In the genomic region with DNA sequence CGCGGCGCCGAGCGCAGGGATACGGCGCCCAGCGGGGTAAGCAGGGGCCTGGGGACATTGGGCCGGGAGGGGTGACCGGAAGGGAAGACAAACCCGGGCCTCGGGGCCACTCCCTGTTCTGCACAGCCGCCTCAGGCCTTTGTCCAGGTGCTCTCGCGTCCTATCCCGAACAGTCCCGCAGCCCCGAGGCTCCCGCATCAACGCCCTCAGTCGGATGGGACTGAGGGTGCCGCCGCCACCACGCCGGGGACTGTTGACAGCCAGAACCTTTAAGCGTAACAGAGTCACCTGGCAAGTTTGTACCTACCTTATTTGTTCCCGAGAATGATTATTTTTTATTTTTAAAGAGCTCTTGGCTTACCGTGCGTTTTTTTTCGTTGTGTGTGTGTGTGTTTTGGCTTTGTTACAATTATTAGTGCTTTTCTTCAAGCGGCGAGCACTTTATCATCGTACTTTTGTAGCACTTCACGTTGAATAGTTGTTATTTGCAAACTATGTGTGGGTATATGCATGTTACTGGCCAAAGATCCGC, we compare ENCODE assay signal across 8 cellular contexts. TPM values are rescaled to one million over a fixed set of nuclear protein-coding genes. Genes with fewer than 3 reads are reported as not detected.
DNase-seq lines count a peak whose midpoint lies in the region; ATAC-seq and TF ChIP-seq lines count a peak whose summit lies in the region.

No MANE protein-coding gene starts in this region.

- H3K9me3 ChIP-seq in CD4-positive, alpha-beta memory T cell (ENCODE audit: control insufficient read depth in 1 of 2, low read length in 2 of 2), result no peaks in the 10 kb centered on the region
- H3K9me3 ChIP-seq in HUES48 (ENCODE audit: control insufficient read depth, insufficient read depth, low read length), result no peaks in the 10 kb centered on the region

- H3K9me3 Mint-ChIP-seq in CD4-positive, alpha-beta memory T cell, result no peaks in the 10 kb centered on the region
- H3K9me3 Mint-ChIP-seq in activated B cell treated with CpG ODN at 0.5 μM for 24 hours (no peaks in the 10 kb centered on the region), glutamatergic neuron (ENCODE audit: unreplicated experiment) (peaks cover 16% of the 10 kb centered on the region)

- H3K27me3 Mint-ChIP-seq in CD4-positive, alpha-beta memory T cell, result no peaks in the 10 kb centered on the region
- H3K27me3 Mint-ChIP-seq in activated B cell treated with CpG ODN at 0.5 μM for 24 hours (no peaks in the 10 kb centered on the region), glutamatergic neuron (ENCODE audit: unreplicated experiment) (peaks cover 3% of the 10 kb centered on the region)

- peak overlapping the region; percentile 95 for H3K9ac ChIP-seq in HUES48 (ENCODE audit: low read depth, low read length)

- peak overlapping the region; percentile 81 for H3K27ac ChIP-seq in CD4-positive, alpha-beta memory T cell (ENCODE audit: low read depth, low read length)
- peak overlapping the region; percentile 97 for H3K27ac ChIP-seq in HUES48 (ENCODE audit: low read depth, low read length)

- peak overlapping the region; percentile 84 for H3K4me3 ChIP-seq in CD4-positive, alpha-beta memory T cell (ENCODE audit: low read length in 2 of 2)
- H3K4me3 ChIP-seq in HUES48 (ENCODE audit: low read depth, low read length), result peak overlapping the region; percentile 85
- peak overlapping the region; percentile 89 for H3K4me3 ChIP-seq in retinal pigment epithelial cell (ENCODE audit: low read length)

- peak in 1 of 5 donors; percentile 46 for DNase-seq in CD4-positive, alpha-beta memory T cell
- no peak for DNase-seq in activated B cell treated with CpG ODN at 0.5 μM for 24 hours
- DNase-seq in glutamatergic neuron, result no peak
- DNase-seq in retinal pigment epithelial cell (ENCODE audit: low read depth), result no peak
- DNase-seq in midbrain (lab: John Stamatoyannopoulos, UW), result no peak
- no peak for DNase-seq in stimulated activated CD4-positive, alpha-beta T cell treated with anti-CD3 and anti-CD28 coated beads, Interleukin-1b, Interleukin-23, amount 100 ng/mL, for 48 hours

- CTCF ChIA-PET in CD4-positive, alpha-beta memory T cell (lab: Charles Lee; ENCODE audit: partially characterized antibody), result interaction anchor here (1.0 to 1.7 kb wide), 4 partner anchors 16 to 45 kb away, joined by 3 to 5 read pairs (median 4); no protein-coding TSS in a partner anchor
- CTCF ChIA-PET in activated B cell treated with CpG ODN at 0.5 μM for 24 hours (lab: Charles Lee), result no interaction called here

- H3K27me3 ChIP-seq in CD4-positive, alpha-beta memory T cell (ENCODE audit: insufficient read depth, low read length), result no peaks in the 10 kb centered on the region
- H3K27me3 ChIP-seq in HUES48 (ENCODE audit: control insufficient read depth, insufficient read depth, low read length), result no peaks in the 10 kb centered on the region

- no peak for TF ChIP-seq CTCF in activated B cell treated with CpG ODN at 0.5 μM for 24 hours (IDR thresholded peaks at IDR 0.05)
- TF ChIP-seq CTCF in glutamatergic neuron (IDR thresholded peaks at IDR 0.05; ENCODE audit: partially characterized antibody, unreplicated experiment), result no peak
- TF ChIP-seq CTCF in retinal pigment epithelial cell (conservative IDR thresholded peaks at IDR 0.05; ENCODE audit: low read depth, low read length), result no peak

- peaks cover 12 to 42% of the 10 kb centered on the region in 2 donors for H3K36me3 Mint-ChIP-seq in CD4-positive, alpha-beta memory T cell
- H3K36me3 Mint-ChIP-seq in activated B cell treated with CpG ODN at 0.5 μM for 24 hours (ENCODE audit: low read depth) (peaks cover 36% of the 10 kb centered on the region), glutamatergic neuron (ENCODE audit: unreplicated experiment) (no peaks in the 10 kb centered on the region)

- peaks cover 51% of the 10 kb centered on the region for H3K4me1 ChIP-seq in CD4-positive, alpha-beta memory T cell (ENCODE audit: insufficient read depth, low read length)
- H3K4me1 ChIP-seq in HUES48 (ENCODE audit: control insufficient read depth, insufficient read depth, low read length), result peaks cover 5% of the 10 kb centered on the region; the same call in 1 of the 2 replicates

- peak overlapping the region; percentile 87 to 98 (median 92) for H3K4me3 Mint-ChIP-seq in CD4-positive, alpha-beta memory T cell
- H3K4me3 Mint-ChIP-seq in activated B cell treated with CpG ODN at 0.5 μM for 24 hours (peak overlapping the region; percentile 89), glutamatergic neuron (ENCODE audit: unreplicated experiment) (peak overlapping the region; percentile 98)

- H3K4me1 Mint-ChIP-seq in CD4-positive, alpha-beta memory T cell, result peaks cover 30 to 74% (median 55%) of the 10 kb centered on the region in 4 donors
- peaks cover 55% of the 10 kb centered on the region for H3K4me1 Mint-ChIP-seq in activated B cell treated with CpG ODN at 0.5 μM for 24 hours
- peaks cover 34% of the 10 kb centered on the region for H3K4me1 Mint-ChIP-seq in glutamatergic neuron (ENCODE audit: low read depth, unreplicated experiment)

- H3K27ac Mint-ChIP-seq in CD4-positive, alpha-beta memory T cell, result peak overlapping the region; percentile 59 to 98 (median 90)
- peak overlapping the region; percentile 60 for H3K27ac Mint-ChIP-seq in activated B cell treated with CpG ODN at 0.5 μM for 24 hours
- peak overlapping the region; percentile 91 for H3K27ac Mint-ChIP-seq in glutamatergic neuron (ENCODE audit: unreplicated experiment)

- ATAC-seq in GM21381 (IDR thresholded peaks at IDR 0.05; ENCODE audit: unreplicated experiment), result peak; percentile 34
- ATAC-seq in activated B cell treated with CpG ODN at 0.5 μM for 24 hours (ENCODE audit: low read depth), result peak; percentile 16

- intact Hi-C loops in CD4-positive, alpha-beta memory T cell (cut with micrococcal nuclease), result loop anchor here (2.0 to 5.0 kb wide), 3 partner anchors 34 to 359 kb away; a partner anchor contains a TSS
- intact Hi-C loops in activated B cell treated with CpG ODN at 0.5 μM for 24 hours (cut with micrococcal nuclease), result loop anchor here (2.0 to 10.0 kb wide), 3 partner anchors 66 to 282 kb away; a partner anchor contains a TSS

- H3K36me3 ChIP-seq in CD4-positive, alpha-beta memory T cell (ENCODE audit: insufficient read depth, low read length), result no peaks in the 10 kb centered on the region
- peaks cover 26% of the 10 kb centered on the region for H3K36me3 ChIP-seq in HUES48 (ENCODE audit: control insufficient read depth, insufficient read depth, low read length)

- POLR2A ChIA-PET in CD4-positive, alpha-beta memory T cell (lab: Charles Lee; ENCODE audit: partially characterized antibody), result interaction anchor here (1.0 to 5.5 kb wide), 7 partner anchors 34 to 152 kb away, joined by 3 to 31 read pairs (median 6); a partner anchor contains a TSS
- POLR2A ChIA-PET in activated B cell treated with CpG ODN at 0.5 μM for 24 hours (lab: Charles Lee), result interaction anchor here (0.9 to 2.1 kb wide), 5 partner anchors 33 to 129 kb away, joined by 3 to 15 read pairs (median 6); no protein-coding TSS in a partner anchor

RNA-seq across cellular contexts. Expression of a gene that starts 0.4 kb away (rescaled TPM):
- 10 to 100 TPM; 26.1 to 29.2 TPM for total RNA-seq in CD4-positive, alpha-beta memory T cell
- 10 to 100 TPM; 52.9 to 63.9 TPM for polyA plus RNA-seq in CD4-positive, alpha-beta memory T cell
- 28.4 and 28.8 TPM in 2 replicates for total RNA-seq in activated B cell treated with CpG ODN at 0.5 μM for 24 hours
- total RNA-seq in glutamatergic neuron (ENCODE audit: unreplicated experiment), result 54.9 TPM

RNA-seq across cellular contexts. Expression of a gene that starts 0.7 kb away (rescaled TPM):
- 10 to 100 TPM; 37.0 to 37.1 TPM for total RNA-seq in CD4-positive, alpha-beta memory T cell
- 10 to 100 TPM; 33.1 to 39.5 TPM for polyA plus RNA-seq in CD4-positive, alpha-beta memory T cell
- total RNA-seq in activated B cell treated with CpG ODN at 0.5 μM for 24 hours (26.9 and 28.8 TPM in 2 replicates), glutamatergic neuron (ENCODE audit: unreplicated experiment) (34.4 TPM)

RNA-seq across cellular contexts. Expression of a gene that starts 34.2 kb away (rescaled TPM):
- 10 to 100 TPM; 14.0 TPM for total RNA-seq in CD4-positive, alpha-beta memory T cell
- polyA plus RNA-seq in CD4-positive, alpha-beta memory T cell, result 1 to 10 TPM; 4.6 to 9.3 TPM
- total RNA-seq in activated B cell treated with CpG ODN at 0.5 μM for 24 hours (19.4 and 21.8 TPM in 2 replicates), glutamatergic neuron (ENCODE audit: unreplicated experiment) (7.8 TPM)

RNA-seq across cellular contexts. Expression of a gene that starts 40.5 kb away (rescaled TPM):
- 1 to 10 TPM; 2.8 to 3.0 TPM for total RNA-seq in CD4-positive, alpha-beta memory T cell
- polyA plus RNA-seq in CD4-positive, alpha-beta memory T cell, result 1 to 10 TPM; 2.0 to 2.1 TPM
- total RNA-seq in activated B cell treated with CpG ODN at 0.5 μM for 24 hours (8.6 and 12.0 TPM in 2 replicates), glutamatergic neuron (ENCODE audit: unreplicated experiment) (2,561 TPM)
